In genomic region chr1:943545-944340, GRCh38 we compare ENCODE assay signal across 20 cellular contexts. TPM values are rescaled to one million over a fixed set of nuclear protein-coding genes. Genes with fewer than 3 reads are reported as not detected.
DNase-seq lines count a peak whose midpoint lies in the region; ATAC-seq and TF ChIP-seq lines count a peak whose summit lies in the region.
"Had no signal": no experiment of that assay in that cellular context is flagged by ENCODE, and none has a peak within 500 bp of the region (broad histone marks: within the 10 kb centered on the region; RNA-seq: fewer than 3 reads in every experiment).

No MANE protein-coding gene starts in this region.

- no peaks in the 10 kb centered on the region for H3K79me2 ChIP-seq in hepatocyte

- 83% methylated on average over 27 of the region's 27 CpGs for WGBS in hepatocyte (ENCODE audit: low lambda C conversion rate, missing lambda C conversion rate)
- 74 to 77% (median 77%) methylated on average over 11 to 27 of the region's 27 CpGs for WGBS in spleen, 5 donors

- H3K27me3 ChIP-seq in hepatocyte (peaks cover 22% of the 10 kb centered on the region), spleen (replicated peaks in 1 of 7) (peaks cover 11 to 53% (median 44%) of the 10 kb centered on the region in 7 donors)

- H3K9me2 ChIP-seq in hepatocyte (replicated peaks; ENCODE audit: insufficient read depth): no peaks in the 10 kb centered on the region

- TF ChIP-seq CTCF in HEK293 (tag by site-specific recombination; IDR thresholded peaks at IDR 0.05): no peak
- no peak for TF ChIP-seq CTCF in VCaP (conservative IDR thresholded peaks at IDR 0.05)
- no peak for TF ChIP-seq CTCF in hepatocyte (IDR thresholded peaks at IDR 0.05; ENCODE audit: poor library complexity)
- TF ChIP-seq CTCF in spleen (IDR thresholded peaks at IDR 0.05 in 8 of 11, conservative IDR thresholded peaks at IDR 0.05 in 3 of 11): no peak

- POLR2A ChIA-PET in HEK293 (lab: Yijun Ruan, JAX): interaction anchor here (0.6 to 9.4 kb wide), 14 partner anchors 8 to 145 kb away, joined by 4 to 111 read pairs (median 12); partner anchors contain the start of genes PLEKHN1 and SAMD11

- H3K9me3 ChIP-seq in HEK293 (ENCODE audit: control insufficient read depth, insufficient read depth, low read depth, low read length): no peaks in the 10 kb centered on the region
- H3K9me3 ChIP-seq in hepatocyte (ENCODE audit: low read depth): no peaks in the 10 kb centered on the region
- no peaks in the 10 kb centered on the region for H3K9me3 ChIP-seq in spleen

- H3K36me3 ChIP-seq in HEK293 (ENCODE audit: control insufficient read depth in 2 of 2, insufficient read depth in 1 of 2, low read length in 2 of 2): peaks cover 0 to 64% of the 10 kb centered on the region in 2 experiments; a peak in 1 of 3 replicates
- no peaks in the 10 kb centered on the region for H3K36me3 ChIP-seq in hepatocyte (replicated peaks; ENCODE audit: insufficient read depth, low read depth)
- H3K36me3 ChIP-seq in spleen: peaks cover 2 to 52% (median 47%) of the 10 kb centered on the region in 6 donors

- H4K20me1 ChIP-seq in hepatocyte (ENCODE audit: insufficient read depth, poor library complexity, severe bottlenecking): no peaks in the 10 kb centered on the region

- H3K4me3 ChIP-seq in HEK293 (ENCODE audit: low read depth, low read length) (no peak overlapping the region), hepatocyte (no peak overlapping the region), spleen (peak overlapping the region in 2 of 8 donors; percentile 49 to 70)
- H3K4me3 ChIP-seq: GM23248 had no signal

- ATAC-seq in HG02763 (IDR thresholded peaks at IDR 0.05; ENCODE audit: unreplicated experiment): no peak
- ATAC-seq: activated T-cell treated with anti-CD3 and anti-CD28 coated beads, Interleukin-2, amount 50 U/mL, for 72 hours; left lobe of liver; naive thymus-derived CD4-positive, alpha-beta T cell had no signal

- DNase-seq in hepatocyte (ENCODE audit: low spot score): no peak
- DNase-seq in spleen: no peak
- DNase-seq in activated CD4-positive, alpha-beta T cell treated with anti-CD3 and anti-CD28 coated beads, Interleukin-2, amount 50 U/mL, for 4 hours: no peak
- DNase-seq in HK-2 (ENCODE audit: unreplicated experiment): no peak
- DNase-seq: activated CD4-positive, alpha-beta T cell treated with anti-CD3 and anti-CD28 coated beads, Interleukin-2, amount 10 ng/mL, durations not matched to agents 24 days and 14 days; activated T-cell treated with anti-CD3 and anti-CD28 coated beads, Interleukin-2, amount 50 U/mL, for 72 hours; anterior cingulate cortex; CD4-positive, alpha-beta memory T cell; naive thymus-derived CD4-positive, alpha-beta T cell; NCI-H1048; NCI-H774; stimulated activated CD4-positive, alpha-beta T cell treated with anti-CD3 and anti-CD28 coated beads, Interleukin-4, amount 100 ng/mL, for 1 hour had no signal

- intact Hi-C loops in spleen (cut with DNase I; ENCODE audit: low total_unique reads): no loop called here

- TF ChIP-seq POLR2A in spleen (IDR thresholded peaks at IDR 0.05): no peak

- peaks cover 36% of the 10 kb centered on the region for H3K4me1 ChIP-seq in HEK293 (ENCODE audit: control insufficient read depth, insufficient read depth, low read length)
- peaks cover 42% of the 10 kb centered on the region for H3K4me1 ChIP-seq in hepatocyte (ENCODE audit: insufficient read depth)
- peaks cover 21 to 78% (median 49%) of the 10 kb centered on the region in 6 donors for H3K4me1 ChIP-seq in spleen

- peak overlapping the region; percentile 98 for H3K27ac ChIP-seq in HEK293 (ENCODE audit: extremely low read depth, low read depth, low read length)
- peak overlapping the region; percentile 91 for H3K27ac ChIP-seq in VCaP
- peak overlapping the region; percentile 70 for H3K27ac ChIP-seq in hepatocyte
- H3K27ac ChIP-seq in spleen: peak overlapping the region; percentile 27 to 85 (median 80)

- H2AFZ ChIP-seq in hepatocyte: no peak overlapping the region
- H2AFZ ChIP-seq: GM23248 had no signal

- H3K4me2 ChIP-seq in hepatocyte: peak overlapping the region; percentile 96

- CTCF ChIA-PET in HEK293 (lab: Yijun Ruan, JAX): interaction anchor here (1.2 kb wide), 1 partner anchor 9 kb away, joined by 4 read pairs; no protein-coding TSS in a partner anchor

TF ChIP-seq in HEK293, 187 proteins besides CTCF, POLR2A, EP300 and RAD21 (continues in another document):
- TF ChIP-seq OSR2 (tag by site-specific recombination; IDR thresholded peaks at IDR 0.05): peak; percentile 31; the same call in 1 of the 2 replicates
- TF ChIP-seq KLF9 (tag by site-specific recombination; IDR thresholded peaks at IDR 0.05; ENCODE audit: low read depth): peak; percentile 36
- TF ChIP-seq, protein P1, sequence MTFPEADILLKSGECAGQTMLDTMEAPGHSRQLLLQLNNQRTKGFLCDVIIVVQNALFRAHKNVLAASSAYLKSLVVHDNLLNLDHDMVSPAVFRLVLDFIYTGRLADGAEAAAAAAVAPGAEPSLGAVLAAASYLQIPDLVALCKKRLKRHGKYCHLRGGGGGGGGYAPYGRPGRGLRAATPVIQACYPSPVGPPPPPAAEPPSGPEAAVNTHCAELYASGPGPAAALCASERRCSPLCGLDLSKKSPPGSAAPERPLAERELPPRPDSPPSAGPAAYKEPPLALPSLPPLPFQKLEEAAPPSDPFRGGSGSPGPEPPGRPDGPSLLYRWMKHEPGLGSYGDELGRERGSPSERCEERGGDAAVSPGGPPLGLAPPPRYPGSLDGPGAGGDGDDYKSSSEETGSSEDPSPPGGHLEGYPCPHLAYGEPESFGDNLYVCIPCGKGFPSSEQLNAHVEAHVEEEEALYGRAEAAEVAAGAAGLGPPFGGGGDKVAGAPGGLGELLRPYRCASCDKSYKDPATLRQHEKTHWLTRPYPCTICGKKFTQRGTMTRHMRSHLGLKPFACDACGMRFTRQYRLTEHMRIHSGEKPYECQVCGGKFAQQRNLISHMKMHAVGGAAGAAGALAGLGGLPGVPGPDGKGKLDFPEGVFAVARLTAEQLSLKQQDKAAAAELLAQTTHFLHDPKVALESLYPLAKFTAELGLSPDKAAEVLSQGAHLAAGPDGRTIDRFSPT (tag by site-specific recombination; IDR thresholded peaks at IDR 0.05): peak; percentile 66
- peak; percentile 93; the same call in 1 of the 2 replicates for TF ChIP-seq ZFP69B (tag by site-specific recombination; IDR thresholded peaks at IDR 0.05)
- TF ChIP-seq KLF7 (tag by site-specific recombination; IDR thresholded peaks at IDR 0.05; ENCODE audit: borderline replicate concordance): peak; percentile 74
- no peak for TF ChIP-seq ZNF549 (tag by site-specific recombination; IDR thresholded peaks at IDR 0.05)
- TF ChIP-seq GLIS2 (tag by site-specific recombination; IDR thresholded peaks at IDR 0.05): peak; percentile 84
- TF ChIP-seq KLF8 (tag by site-specific recombination; IDR thresholded peaks at IDR 0.05): peak; percentile 21; the same call in 1 of the 2 replicates
- TF ChIP-seq KLF10 (tag by site-specific recombination; IDR thresholded peaks at IDR 0.05): no peak
- TF ChIP-seq ZNF571 (tag by site-specific recombination; IDR thresholded peaks at IDR 0.05): no peak
- TF ChIP-seq ZBTB6 (tag by site-specific recombination; IDR thresholded peaks at IDR 0.05): peak; percentile 81
- TF ChIP-seq BCL11A (tag by site-specific recombination; IDR thresholded peaks at IDR 0.05; ENCODE audit: low read depth): 0 out of 2 replicates have a peak, but pooled peaks have one; percentile 18
- peak; percentile 89 for TF ChIP-seq BCL11B (tag by site-specific recombination; IDR thresholded peaks at IDR 0.05; ENCODE audit: low read depth)
- TF ChIP-seq ZNF600 (tag by site-specific recombination; IDR thresholded peaks at IDR 0.05): peak; percentile 5; the same call in 1 of the 2 replicates
- 0 out of 2 replicates have a peak, but pooled peaks have one; percentile 10 for TF ChIP-seq ZNF391 (tag by site-specific recombination; IDR thresholded peaks at IDR 0.05; ENCODE audit: borderline replicate concordance, low read depth)
- TF ChIP-seq ZFHX2 (tag by site-specific recombination; conservative IDR thresholded peaks at IDR 0.05): 0 out of 2 replicates have a peak, but pooled peaks have one; percentile 6

RNA-seq across cellular contexts. Expression of gene NOC2L, which starts 15.3 kb away (rescaled TPM):
- total RNA-seq in hepatocyte: 29.3 and 44.3 TPM in 2 replicates
- 66.6 and 68.1 TPM in 2 replicates for polyA plus RNA-seq in hepatocyte
- total RNA-seq in spleen: 10 to 100 TPM; 26.2 to 61.1 (median 44.7) TPM
- 10 to 100 TPM; 46.6 to 73.4 (median 52.8) TPM for polyA plus RNA-seq in spleen

RNA-seq across cellular contexts. Expression of gene KLHL17, which starts 16.6 kb away (rescaled TPM):
- total RNA-seq in hepatocyte (4.1 and 13.8 TPM in 2 replicates), spleen (10 to 100 TPM; 12.0 to 21.5 (median 18.7) TPM)
- polyA plus RNA-seq in hepatocyte (25.0 and 35.4 TPM in 2 replicates), spleen (10 to 100 TPM; 14.1 to 31.6 (median 26.0) TPM)

RNA-seq across cellular contexts. Expression of gene SAMD11, which starts 20.0 kb away (rescaled TPM):
- total RNA-seq in hepatocyte: 9.5 and 10.2 TPM in 2 replicates
- 17.1 and 20.1 TPM in 2 replicates for polyA plus RNA-seq in hepatocyte
- 10 to 100 TPM in 5 of 7 donors, 1 to 10 TPM in 2; 7.5 to 37.0 (median 18.1) TPM for total RNA-seq in spleen
- 10 to 100 TPM in 2 of 3 donors, 1 to 10 TPM in 1; 7.7 to 33.2 (median 19.8) TPM for polyA plus RNA-seq in spleen
- total RNA-seq: activated CD4-positive, alpha-beta T cell treated with anti-CD3 and anti-CD28 coated beads, Interleukin-2, amount 10 ng/mL, durations not matched to agents 24 days and 14 days; CD4-positive, alpha-beta memory T cell; naive thymus-derived CD4-positive, alpha-beta T cell; T-helper 2 cell treated with Interferon-gamma antibody and Interleukin-4, amounts not matched to agents 100 ng/mL and 5 ng/mL, for 36 hours had no signal

RNA-seq across cellular contexts. Expression of gene PLEKHN1, which starts 22.5 kb away (rescaled TPM):
- total RNA-seq in hepatocyte (0.60 and 0.72 TPM in 2 replicates), spleen (1 to 10 TPM in 5 of 7 donors, under 1 TPM in 2; 0.65 to 2.2 (median 1.1) TPM)
- polyA plus RNA-seq in hepatocyte (2.4 and 5.6 TPM in 2 replicates), spleen (under 1 TPM; 0.17 to 0.80 (median 0.63) TPM)

RNA-seq across cellular contexts. Expression of gene PERM1, which starts 38.1 kb away (rescaled TPM):
- total RNA-seq in hepatocyte (not detected in 2 replicates), spleen (under 1 TPM in 3 of 7 donors, not detected in 4; 0.39 to 0.85 (median 0.60) TPM)
- polyA plus RNA-seq in hepatocyte (1.3 and 1.6 TPM in 2 replicates), spleen (under 1 TPM; 0.20 to 0.80 (median 0.21) TPM)
- total RNA-seq: activated CD4-positive, alpha-beta T cell treated with anti-CD3 and anti-CD28 coated beads, Interleukin-2, amount 10 ng/mL, durations not matched to agents 24 days and 14 days; activated T-cell treated with anti-CD3 and anti-CD28 coated beads, Interleukin-2, amount 50 U/mL, for 72 hours; CD4-positive, alpha-beta memory T cell; dermis microvascular lymphatic vessel endothelial cell; GM23248; naive thymus-derived CD4-positive, alpha-beta T cell; sciatic nerve; T-helper 2 cell treated with Interferon-gamma antibody and Interleukin-4, amounts not matched to agents 100 ng/mL and 5 ng/mL, for 36 hours had no signal
- polyA plus RNA-seq: naive thymus-derived CD4-positive, alpha-beta T cell had no signal
